Comparison of ENCODE assay signal across 13 cellular contexts in genomic region chr6:12608874-12609273, GRCh38.
DNase-seq lines count a peak whose midpoint lies in the region; ATAC-seq and TF ChIP-seq lines count a peak whose summit lies in the region.
"Had no signal": no experiment of that assay in that cellular context is flagged by ENCODE, and none has a peak within 500 bp of the region (broad histone marks: within the 10 kb centered on the region; RNA-seq: fewer than 3 reads in every experiment).

No MANE protein-coding gene starts in this region.

- no peaks in the 10 kb centered on the region for H3K36me3 ChIP-seq in smooth muscle cell (ENCODE audit: low read depth)

- H3K4me3 ChIP-seq in smooth muscle cell, result no peak overlapping the region

- no peaks in the 10 kb centered on the region for H3F3A ChIP-seq in smooth muscle cell (ENCODE audit: low read depth)

- H3K27me3 Mint-ChIP-seq in activated T-helper 17 cell treated with anti-CD3 and anti-CD28 coated beads, Interleukin-2, amount 50 U/mL, for 72 hours, result peaks cover 21% of the 10 kb centered on the region
- peaks cover 10 to 21% of the 10 kb centered on the region in 2 donors for H3K27me3 Mint-ChIP-seq in effector memory CD8-positive, alpha-beta T cell
- H3K27me3 Mint-ChIP-seq in Calu3 (ENCODE audit: unreplicated experiment), result no peaks in the 10 kb centered on the region

- no peaks in the 10 kb centered on the region for H4K20me1 ChIP-seq in smooth muscle cell (ENCODE audit: low read depth)

- no peak overlapping the region for H2AFZ ChIP-seq in smooth muscle cell (ENCODE audit: low read depth)

- no peaks in the 10 kb centered on the region for H3K79me2 ChIP-seq in smooth muscle cell (ENCODE audit: low read depth)

- DNase-seq in HEK293T (ENCODE audit: extremely low spot score) (no peak), smooth muscle cell (lab: John Stamatoyannopoulos, UW; ENCODE audit: unreplicated experiment) (no peak), Calu3 (no peak), NCI-H82 (lab: John Stamatoyannopoulos, UW) (no peak)
- DNase-seq in effector memory CD8-positive, alpha-beta T cell, result no peak
- DNase-seq: activated T-cell treated with anti-CD3 and anti-CD28 coated beads, Interleukin-2, amount 50 U/mL, for 72 hours; NCI-H1694 treated with DMSO at 0.1 percent for 48 hours had no signal

- CTCF ChIA-PET in HEK293T (lab: Yijun Ruan, JAX) (interaction anchor here (0.9 to 1.9 kb wide), 3 partner anchors 285 to 319 kb away, joined by 3 to 8 read pairs (median 5); partner anchors contain the start of gene EDN1), Calu3 (lab: Charles Lee) (no interaction called here)

- H3K27ac ChIP-seq in smooth muscle cell (ENCODE audit: low read depth), result peak overlapping the region; percentile 9

- no peak overlapping the region for H3K4me3 Mint-ChIP-seq in activated T-helper 17 cell treated with anti-CD3 and anti-CD28 coated beads, Interleukin-2, amount 50 U/mL, for 72 hours
- no peak overlapping the region for H3K4me3 Mint-ChIP-seq in effector memory CD8-positive, alpha-beta T cell
- H3K4me3 Mint-ChIP-seq in Calu3 (ENCODE audit: low read depth, unreplicated experiment), result no peak overlapping the region
- H3K4me3 Mint-ChIP-seq: neural crest cell; stimulated activated naive CD8-positive, alpha-beta T cell treated with anti-CD3 and anti-CD28 coated beads, Interleukin-15, Interleukin-2, amounts not matched to agents 100 ng/mL and 50 ng/mL, for 24 hours had no signal

- H3K27me3 ChIP-seq in smooth muscle cell (ENCODE audit: low read depth), result no peaks in the 10 kb centered on the region

- H3K9me3 Mint-ChIP-seq in activated T-helper 17 cell treated with anti-CD3 and anti-CD28 coated beads, Interleukin-2, amount 50 U/mL, for 72 hours, result no peaks in the 10 kb centered on the region
- H3K9me3 Mint-ChIP-seq in effector memory CD8-positive, alpha-beta T cell, result no peaks in the 10 kb centered on the region
- H3K9me3 Mint-ChIP-seq in Calu3 (ENCODE audit: low read depth, unreplicated experiment), result no peaks in the 10 kb centered on the region
- H3K9me3 Mint-ChIP-seq: activated T-cell treated with anti-CD3 and anti-CD28 coated beads, Interleukin-2, amount 50 U/mL, for 72 hours; neural crest cell; stimulated activated naive CD8-positive, alpha-beta T cell treated with anti-CD3 and anti-CD28 coated beads, Interleukin-15, Interleukin-2, amounts not matched to agents 100 ng/mL and 50 ng/mL, for 24 hours had no signal

- no peak overlapping the region for H3K4me2 ChIP-seq in smooth muscle cell

- BruUV-seq in Calu3 (replicated peaks; lab: Mats Ljungman, UMichigan), result no TSS peak

- TF ChIP-seq CTCF in smooth muscle cell (IDR thresholded peaks at IDR 0.05; ENCODE audit: borderline replicate concordance, insufficient read depth, poor library complexity, severe bottlenecking) (no peak), Calu3 (IDR thresholded peaks at IDR 0.05; ENCODE audit: unreplicated experiment) (no peak)

- ATAC-seq in GM19025 (IDR thresholded peaks at IDR 0.05; ENCODE audit: low read depth, unreplicated experiment) (peak; percentile 10), HG03520 (IDR thresholded peaks at IDR 0.05; ENCODE audit: unreplicated experiment) (peak; percentile 14)
- no peak for ATAC-seq in activated T-helper 17 cell treated with anti-CD3 and anti-CD28 coated beads, Interleukin-2, amount 50 U/mL, for 72 hours (replicated peaks)
- no peak for ATAC-seq in effector memory CD8-positive, alpha-beta T cell (replicated peaks)
- ATAC-seq: Panc1 had no signal

- no peaks in the 10 kb centered on the region for H3K4me1 Mint-ChIP-seq in activated T-helper 17 cell treated with anti-CD3 and anti-CD28 coated beads, Interleukin-2, amount 50 U/mL, for 72 hours
- H3K4me1 Mint-ChIP-seq in effector memory CD8-positive, alpha-beta T cell (ENCODE audit: low read depth in 2 of 2), result no peaks in the 10 kb centered on the region
- no peaks in the 10 kb centered on the region for H3K4me1 Mint-ChIP-seq in Calu3 (ENCODE audit: low read depth, unreplicated experiment)

- intact Hi-C loops in Calu3 (cut with micrococcal nuclease; ENCODE audit: unreplicated experiment), result no loop called here

- no peak overlapping the region for H3K27ac Mint-ChIP-seq in activated T-helper 17 cell treated with anti-CD3 and anti-CD28 coated beads, Interleukin-2, amount 50 U/mL, for 72 hours
- no peak overlapping the region for H3K27ac Mint-ChIP-seq in effector memory CD8-positive, alpha-beta T cell
- H3K27ac Mint-ChIP-seq in Calu3 (ENCODE audit: unreplicated experiment), result no peak overlapping the region
- H3K27ac Mint-ChIP-seq: activated T-cell treated with anti-CD3 and anti-CD28 coated beads, Interleukin-2, amount 50 U/mL, for 72 hours; stimulated activated naive CD8-positive, alpha-beta T cell treated with anti-CD3 and anti-CD28 coated beads, Interleukin-15, Interleukin-2, amounts not matched to agents 100 ng/mL and 50 ng/mL, for 24 hours had no signal

- H3K4me1 ChIP-seq in smooth muscle cell (ENCODE audit: low read depth), result no peaks in the 10 kb centered on the region

- H3K36me3 Mint-ChIP-seq in activated T-helper 17 cell treated with anti-CD3 and anti-CD28 coated beads, Interleukin-2, amount 50 U/mL, for 72 hours (ENCODE audit: low read depth), result no peaks in the 10 kb centered on the region
- H3K36me3 Mint-ChIP-seq in effector memory CD8-positive, alpha-beta T cell (ENCODE audit: insufficient read depth), result no peaks in the 10 kb centered on the region
- H3K36me3 Mint-ChIP-seq in Calu3 (ENCODE audit: insufficient read depth, unreplicated experiment), result no peaks in the 10 kb centered on the region

- WGBS in smooth muscle cell (ENCODE audit: low lambda C conversion rate), result 91% methylated on average over 3 of the region's 3 CpGs

- no peak overlapping the region for H3K9ac ChIP-seq in smooth muscle cell (ENCODE audit: low read depth)

- H3K9me3 ChIP-seq in smooth muscle cell (replicated peaks; ENCODE audit: low read depth), result no peaks in the 10 kb centered on the region

- POLR2A ChIA-PET in HEK293T (lab: Yijun Ruan, JAX), result no interaction called here

TF ChIP-seq in HEK293T, 16 proteins besides CTCF, POLR2A, EP300 and RAD21:
- TF ChIP-seq, protein P1, sequence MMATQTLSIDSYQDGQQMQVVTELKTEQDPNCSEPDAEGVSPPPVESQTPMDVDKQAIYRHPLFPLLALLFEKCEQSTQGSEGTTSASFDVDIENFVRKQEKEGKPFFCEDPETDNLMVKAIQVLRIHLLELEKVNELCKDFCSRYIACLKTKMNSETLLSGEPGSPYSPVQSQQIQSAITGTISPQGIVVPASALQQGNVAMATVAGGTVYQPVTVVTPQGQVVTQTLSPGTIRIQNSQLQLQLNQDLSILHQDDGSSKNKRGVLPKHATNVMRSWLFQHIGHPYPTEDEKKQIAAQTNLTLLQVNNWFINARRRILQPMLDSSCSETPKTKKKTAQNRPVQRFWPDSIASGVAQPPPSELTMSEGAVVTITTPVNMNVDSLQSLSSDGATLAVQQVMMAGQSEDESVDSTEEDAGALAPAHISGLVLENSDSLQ (IDR thresholded peaks at IDR 0.05), result peak; percentile 28; the same call in 1 of the 2 replicates
- TF ChIP-seq NFRKB (IDR thresholded peaks at IDR 0.05), result no peak

Comparison
In these comparisons a context has a peak if more than half of its experiments do, and no peak if none do; other contexts are left out.
1. ATAC-seq: peak in GM19025 (single experiment) and HG03520 (single experiment); none in activated T-helper 17 cell treated with anti-CD3 and anti-CD28 coated beads, Interleukin-2, amount 50 U/mL, for 72 hours (single experiment) and effector memory CD8-positive, alpha-beta T cell (single experiment).